In the genomic region with DNA sequence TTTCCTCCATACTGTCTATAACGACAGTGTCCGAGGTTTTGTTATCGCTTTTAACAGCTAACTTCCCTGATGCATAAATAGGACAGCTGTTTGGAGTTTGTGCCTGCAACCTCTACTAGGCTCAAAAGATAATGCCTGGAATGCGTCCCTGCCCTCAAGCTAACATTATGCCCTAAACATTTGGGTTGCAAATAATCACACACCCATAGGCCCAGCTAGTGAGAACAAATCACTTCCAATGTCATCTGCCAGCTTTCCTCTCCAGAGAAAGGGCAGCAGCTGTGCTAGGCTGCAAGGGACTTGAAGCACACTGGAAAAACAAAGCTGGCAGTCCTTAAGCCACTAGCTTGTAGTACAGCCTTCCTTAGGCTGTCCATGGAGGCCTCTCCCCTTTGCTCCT, we compare ENCODE assay signal across 18 cellular contexts.
"Had no signal": no experiment of that assay in that cellular context is flagged by ENCODE, and none has a peak within 500 bp of the region (broad histone marks: within the 10 kb centered on the region; RNA-seq: fewer than 3 reads in every experiment).

No MANE protein-coding gene starts in this region.

- H3K4me3 ChIP-seq: body of pancreas, colonic mucosa, esophagus muscularis mucosa, thyroid gland had no signal

- ATAC-seq: activated T-cell treated with anti-CD3 and anti-CD28 coated beads, Interleukin-2, amount 50 U/mL, for 72 hours; body of pancreas; naive thymus-derived CD4-positive, alpha-beta T cell; stimulated activated naive B cell treated with anti-CD40 and anti-IgM and Interleukin-4, amounts not matched to agents 10 μg/mL and 1 μg/mL and 100 μg/mL, for 72 hours had no signal

- H3K36me3 Mint-ChIP-seq: activated naive CD8-positive, alpha-beta T cell; stimulated activated naive B cell treated with anti-CD40 and anti-IgM and Interleukin-4, amounts not matched to agents 10 μg/mL and 1 μg/mL and 100 μg/mL, for 72 hours had no signal

- H3K9me3 ChIP-seq: body of pancreas, colonic mucosa, esophagus muscularis mucosa, neutrophil, thyroid gland had no signal

- H3K4me1 ChIP-seq: body of pancreas, colonic mucosa, esophagus muscularis mucosa, thyroid gland had no signal

- H3K27me3 ChIP-seq: body of pancreas, colonic mucosa, esophagus muscularis mucosa, neutrophil, thyroid gland had no signal

- H3K27ac Mint-ChIP-seq: activated B cell treated with CpG ODN at 0.5 μM for 24 hours; activated CD4-positive, alpha-beta T cell treated with anti-CD3 and anti-CD28 coated beads, Interleukin-2, amount 10 ng/mL, durations not matched to agents 7 days and 5 days; activated naive CD8-positive, alpha-beta T cell; activated T-cell treated with anti-CD3 and anti-CD28 coated beads, Interleukin-2, amount 50 U/mL, for 72 hours; naive thymus-derived CD4-positive, alpha-beta T cell; stimulated activated naive B cell treated with anti-CD40 and anti-IgM and Interleukin-4, amounts not matched to agents 10 μg/mL and 1 μg/mL and 100 μg/mL, for 72 hours had no signal

- H3K27me3 Mint-ChIP-seq: activated B cell treated with CpG ODN at 0.5 μM for 24 hours; activated CD4-positive, alpha-beta T cell treated with anti-CD3 and anti-CD28 coated beads, Interleukin-2, amount 10 ng/mL, durations not matched to agents 7 days and 5 days; activated naive CD8-positive, alpha-beta T cell; naive thymus-derived CD4-positive, alpha-beta T cell; stimulated activated naive B cell treated with anti-CD40 and anti-IgM and Interleukin-4, amounts not matched to agents 10 μg/mL and 1 μg/mL and 100 μg/mL, for 72 hours had no signal

- H3K4me3 Mint-ChIP-seq: activated B cell treated with CpG ODN at 0.5 μM for 24 hours; activated CD4-positive, alpha-beta T cell treated with anti-CD3 and anti-CD28 coated beads, Interleukin-2, amount 10 ng/mL, durations not matched to agents 7 days and 5 days; activated naive CD8-positive, alpha-beta T cell; activated T-cell treated with anti-CD3 and anti-CD28 coated beads, Interleukin-2, amount 50 U/mL, for 72 hours; naive thymus-derived CD4-positive, alpha-beta T cell; stimulated activated naive B cell treated with anti-CD40 and anti-IgM and Interleukin-4, amounts not matched to agents 10 μg/mL and 1 μg/mL and 100 μg/mL, for 72 hours had no signal

- H3K27ac ChIP-seq: body of pancreas, colonic mucosa, esophagus muscularis mucosa, neutrophil, thyroid gland had no signal

- H3K9me3 Mint-ChIP-seq: activated B cell treated with CpG ODN at 0.5 μM for 24 hours; activated CD4-positive, alpha-beta T cell treated with anti-CD3 and anti-CD28 coated beads, Interleukin-2, amount 10 ng/mL, durations not matched to agents 7 days and 5 days had no signal

- H3K36me3 ChIP-seq: colonic mucosa, esophagus muscularis mucosa, neutrophil, thyroid gland had no signal

- H3K4me1 Mint-ChIP-seq: activated B cell treated with CpG ODN at 0.5 μM for 24 hours; activated CD4-positive, alpha-beta T cell treated with anti-CD3 and anti-CD28 coated beads, Interleukin-2, amount 10 ng/mL, durations not matched to agents 7 days and 5 days; naive thymus-derived CD4-positive, alpha-beta T cell; stimulated activated naive B cell treated with anti-CD40 and anti-IgM and Interleukin-4, amounts not matched to agents 10 μg/mL and 1 μg/mL and 100 μg/mL, for 72 hours had no signal

- DNase-seq: activated B cell treated with CpG ODN at 0.5 μM for 24 hours; activated CD4-positive, alpha-beta T cell treated with anti-CD3 and anti-CD28 coated beads, Interleukin-2, amount 10 ng/mL, durations not matched to agents 7 days and 5 days; activated CD8-positive, alpha-beta memory T cell treated with anti-CD3 and anti-CD28 coated beads, Interleukin-2, amount 50 U/mL, for 48 hours; activated gamma-delta T cell treated with Interleukin-2 at 50 U/mL for 16 hours; activated T-cell treated with anti-CD3 and anti-CD28 coated beads, Interleukin-2, amount 50 U/mL, for 72 hours; amygdala; body of pancreas; central memory CD4-positive, alpha-beta T cell; colonic mucosa; hippocampal formation; kidney glomerular epithelial cell; naive thymus-derived CD4-positive, alpha-beta T cell; stimulated activated CD4-positive, alpha-beta T cell treated with anti-CD3 and anti-CD28 coated beads, Interleukin-4, amount 100 ng/mL, for 1 hour; stimulated activated naive B cell treated with anti-CD40 and anti-IgM and Interleukin-4, amounts not matched to agents 10 μg/mL and 1 μg/mL and 100 μg/mL, for 72 hours; thyroid gland had no signal
